In the genomic region with DNA sequence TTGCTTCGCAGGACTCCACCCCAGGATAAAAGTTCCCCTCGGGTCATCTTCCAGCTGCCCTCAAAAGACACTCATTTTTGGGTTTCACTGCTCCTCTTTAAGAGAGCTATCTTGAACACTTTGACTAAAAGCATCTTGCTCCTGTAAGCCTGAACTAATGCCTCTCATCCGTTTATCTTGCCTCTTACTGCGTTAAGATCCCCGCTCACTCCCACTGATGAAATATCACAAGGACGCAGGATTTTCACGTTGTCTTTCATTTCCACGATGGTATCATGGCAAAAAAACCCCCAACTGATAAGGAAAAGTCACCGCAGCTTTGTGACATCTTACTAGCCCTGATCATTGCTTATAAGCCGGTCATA, we compare ENCODE assay signal across 9 cellular contexts. TPM values are rescaled to one million over a fixed set of nuclear protein-coding genes. Genes with fewer than 3 reads are reported as not detected.
DNase-seq lines count a peak whose midpoint lies in the region; ATAC-seq, FAIRE-seq and TF ChIP-seq lines count a peak whose summit lies in the region.
"Had no signal": no experiment of that assay in that cellular context is flagged by ENCODE, and none has a peak within 500 bp of the region (broad histone marks: within the 10 kb centered on the region; RNA-seq: fewer than 3 reads in every experiment).

No MANE protein-coding gene starts in this region.

- no peaks in the 10 kb centered on the region for H3K4me1 ChIP-seq in cardiac muscle cell (ENCODE audit: low read depth)
- H3K4me1 ChIP-seq in K562 (replicated peaks in 1 of 2; ENCODE audit: control insufficient read depth in 2 of 2, insufficient read depth in 2 of 2, low read length in 2 of 2): peaks cover 7 to 12% of the 10 kb centered on the region in 2 experiments; a peak in 3 of 5 replicates
- no peaks in the 10 kb centered on the region for H3K4me1 ChIP-seq in mesenchymal stem cell (ENCODE audit: control insufficient read depth, insufficient read depth, low read depth, low read length)
- no peaks in the 10 kb centered on the region for H3K4me1 ChIP-seq in uterus

- no peak overlapping the region for H2BK15ac ChIP-seq in mesenchymal stem cell (ENCODE audit: low read depth, poor library complexity, severe bottlenecking)

- peak overlapping the region in 1 of 2 experiments; percentile 63 for H2BK12ac ChIP-seq in mesenchymal stem cell (ENCODE audit: low read length in 2 of 2)

- POLR2A ChIA-PET in K562 (lab: Yijun Ruan, JAX): interaction anchor here (1.5 kb wide), 1 partner anchor 15 kb away, joined by 4 read pairs; no protein-coding TSS in a partner anchor

- H3K79me1 ChIP-seq in mesenchymal stem cell (replicated peaks; ENCODE audit: low read length, poor library complexity, severe bottlenecking): no peaks in the 10 kb centered on the region

- no peaks in the 10 kb centered on the region for H3K9me1 ChIP-seq in K562 (ENCODE audit: control insufficient read depth, insufficient read depth, low read length)

- no peak overlapping the region for H2BK120ac ChIP-seq in mesenchymal stem cell (ENCODE audit: low read depth, low read length)

- H3K14ac ChIP-seq in mesenchymal stem cell (ENCODE audit: low read length in 2 of 2): peak overlapping the region in 1 of 2 experiments; percentile 89

- H3K4me2 ChIP-seq in K562 (ENCODE audit: insufficient read depth, low read length) (peak overlapping the region; percentile 85), mesenchymal stem cell (ENCODE audit: low read length, poor library complexity, severe bottlenecking) (peak overlapping the region; percentile 33)

- H4K8ac ChIP-seq in mesenchymal stem cell (ENCODE audit: low read length): peak overlapping the region; percentile 69

- TF ChIP-seq EP300 in K562 (IDR thresholded peaks at IDR 0.05; ENCODE audit: low read length): no peak; the same call in 1 of the 2 replicates

- in situ Hi-C loops in K562 (cut with MboI): no loop called here

- H3K4me3 ChIP-seq in cardiac muscle cell (peak overlapping the region; percentile 60), K562 (peak overlapping the region; percentile 95), mesenchymal stem cell (ENCODE audit: insufficient read depth in 1 of 2, low read depth in 1 of 2, low read length in 2 of 2) (peak overlapping the region; percentile 75), uterus (peak overlapping the region; percentile 66 to 71)

- peak overlapping the region; percentile 81 to 93 for H3K18ac ChIP-seq in mesenchymal stem cell (ENCODE audit: low read depth in 1 of 2, low read length in 2 of 2)

- H3K36me3 ChIP-seq in cardiac muscle cell (no peaks in the 10 kb centered on the region), K562 (ENCODE audit: control insufficient read depth, insufficient read depth, low read length) (peaks cover 9% of the 10 kb centered on the region), mesenchymal stem cell (ENCODE audit: control insufficient read depth in 1 of 2, insufficient read depth in 2 of 2, low read depth in 1 of 2, low read length in 2 of 2) (no peaks in the 10 kb centered on the region), uterus (no peaks in the 10 kb centered on the region)

- BruUV-seq in K562 (replicated peaks; lab: Mats Ljungman, UMichigan): no TSS peak

- 2% methylated on average over 9 of the region's 10 CpGs for WGBS in K562 (ENCODE audit: insufficient coverage, low coverage, missing lambda C conversion rate)
- 12% methylated on average over 10 of the region's 10 CpGs for WGBS in mesenchymal stem cell

- TF ChIP-seq CTCF in cardiac muscle cell (IDR thresholded peaks at IDR 0.05; ENCODE audit: low read depth, low read length): no peak
- no peak for TF ChIP-seq CTCF in K562 (IDR thresholded peaks at IDR 0.05 in 2 of 3, conservative IDR thresholded peaks at IDR 0.05 in 1 of 3; ENCODE audit: insufficient read depth in 2 of 3, low read depth in 1 of 3, low read length in 3 of 3)
- TF ChIP-seq CTCF in uterus (IDR thresholded peaks at IDR 0.05): no peak

- H3K27me3 ChIP-seq in cardiac muscle cell (no peaks in the 10 kb centered on the region), K562 (ENCODE audit: control insufficient read depth in 2 of 2, insufficient read depth in 2 of 2, low read length in 2 of 2) (no peaks in the 10 kb centered on the region), mesenchymal stem cell (ENCODE audit: control insufficient read depth in 1 of 2, insufficient read depth in 1 of 2, low read length in 2 of 2) (peaks cover 0 to 22% of the 10 kb centered on the region in 2 experiments), uterus (no peaks in the 10 kb centered on the region)

- CTCF ChIA-PET in K562 (lab: Yijun Ruan, JAX; ENCODE audit: low intra/inter-chr PET ratio): no interaction called here

- ATAC-seq in K562 (no peak), HG03520 (IDR thresholded peaks at IDR 0.05; ENCODE audit: unreplicated experiment) (no peak), GM19328 (IDR thresholded peaks at IDR 0.05; ENCODE audit: unreplicated experiment) (no peak)

- H3K9ac ChIP-seq in K562 (ENCODE audit: insufficient read depth in 1 of 2, low read depth in 2 of 2, low read length in 2 of 2) (peak overlapping the region; percentile 89 to 92), mesenchymal stem cell (ENCODE audit: low read length) (peak overlapping the region; percentile 88)

- TF ChIP-seq POLR2A in K562 (conservative IDR thresholded peaks at IDR 0.05) (no peak), uterus (IDR thresholded peaks at IDR 0.05) (no peak)

- H3K9me3 ChIP-seq in cardiac muscle cell (ENCODE audit: low read depth): no peaks in the 10 kb centered on the region
- H3K9me3 ChIP-seq in K562 (replicated peaks; ENCODE audit: control insufficient read depth, insufficient read depth, low read depth, low read length): no peaks in the 10 kb centered on the region
- no peaks in the 10 kb centered on the region for H3K9me3 ChIP-seq in mesenchymal stem cell (ENCODE audit: control insufficient read depth, low read length)
- H3K9me3 ChIP-seq in uterus: no peaks in the 10 kb centered on the region

- H2AK5ac ChIP-seq in mesenchymal stem cell (ENCODE audit: low read length, severe bottlenecking): no peak overlapping the region

- no peaks in the 10 kb centered on the region for H4K20me1 ChIP-seq in K562 (replicated peaks; ENCODE audit: control insufficient read depth, insufficient read depth, low read length)

- H2BK5ac ChIP-seq in mesenchymal stem cell (ENCODE audit: low read depth, low read length, poor library complexity, severe bottlenecking): no peak overlapping the region

- intact Hi-C loops in cardiac septum (cut with DNase I) (loop anchor here (5.0 kb wide), 1 partner anchor 124 kb away; no protein-coding TSS in a partner anchor), K562 (cut with micrococcal nuclease) (loop anchor here (5.0 kb wide), 1 partner anchor 109 kb away; no protein-coding TSS in a partner anchor), uterus (cut with DNase I; ENCODE audit: low total_unique reads) (no loop called here)

- no peak overlapping the region for H4K91ac ChIP-seq in mesenchymal stem cell (ENCODE audit: low read length)

- DNase-seq in cardiac muscle cell (ENCODE audit: low read depth in 1 of 2, low spot score in 1 of 2) (peak in 1 of 2 donors; percentile 32), cardiac septum (ENCODE audit: low spot score) (no peak), K562 (ENCODE audit: extremely low read depth in 1 of 4, low spot score in 3 of 4) (no peak), mesenchymal stem cell (peak; percentile 18), uterus (no peak)
- no peak for DNase-seq in activated CD4-positive, CD25-positive, alpha-beta regulatory T cell (lab: John Stamatoyannopoulos, UW)

- H3K4ac ChIP-seq in mesenchymal stem cell (ENCODE audit: low read depth in 1 of 2, low read length in 2 of 2): peak overlapping the region; percentile 86 to 97

- peak overlapping the region; percentile 3 for H3K27ac ChIP-seq in cardiac muscle cell
- peak overlapping the region; percentile 90 for H3K27ac ChIP-seq in K562 (ENCODE audit: extremely low read depth, low read depth, low read length)
- H3K27ac ChIP-seq in mesenchymal stem cell (ENCODE audit: low read length, poor library complexity, severe bottlenecking): peak overlapping the region; percentile 59
- H3K27ac ChIP-seq in uterus: peak overlapping the region; percentile 81 to 83

- no peak for TF ChIP-seq RAD21 in K562 (CRISPR knock-in tag; conservative IDR thresholded peaks at IDR 0.05 in 1 of 2, IDR thresholded peaks at IDR 0.05 in 1 of 2)

- no peak for FAIRE-seq in K562 (lab: Jason Lieb, UNC)
- FAIRE-seq: G401.6 had no signal

- peaks cover 43% of the 10 kb centered on the region for H3K79me2 ChIP-seq in K562 (ENCODE audit: control insufficient read depth, insufficient read depth, low read length)

- H3K23ac ChIP-seq in mesenchymal stem cell (ENCODE audit: low read length in 2 of 2): no peak overlapping the region

- H2AFZ ChIP-seq in K562 (ENCODE audit: low read depth, low read length): peak overlapping the region; percentile 95
- no peak overlapping the region for H2AFZ ChIP-seq in mesenchymal stem cell (ENCODE audit: low read depth, low read length)

RNA-seq across cellular contexts. Expression of a gene that starts 0.6 kb away (rescaled TPM):
- 32.7 and 53.4 TPM in 2 replicates for total RNA-seq in cardiac muscle cell
- 25.5 TPM in 2 replicates for polyA plus RNA-seq in cardiac muscle cell
- total RNA-seq in cardiac septum: 49.4 TPM
- total RNA-seq in K562 (2011; cell fraction: chromatin; rRNA removed; ENCODE audit: low replicate concordance): 30.6 and 90.7 TPM in 2 replicates
- total RNA-seq in K562 (2011; cell fraction: nucleolus; rRNA removed): 10.5 and 14.9 TPM in 2 replicates
- 29.3 and 45.3 TPM in 2 replicates for total RNA-seq in K562 (2011; cell fraction: nucleoplasm; rRNA removed)
- total RNA-seq in K562 (2014; rRNA removed): 20.1 and 21.5 TPM in 2 replicates
- 32.1 and 35.6 TPM in 2 replicates for total RNA-seq in K562 (2014; rRNA removed; fragmentation: Illumina TruSeq; extraction: Trizol)
- 25.0 and 25.5 TPM in 2 replicates for total RNA-seq in K562 (2015; rRNA removed; fragmentation: Illumina TruSeq; extraction: Trizol)
- 29.0 and 31.2 TPM in 2 replicates for total RNA-seq in K562 (2021)
- polyA plus RNA-seq in K562 (2011; rRNA removed): 22.2 and 35.1 TPM in 2 replicates
- 8.4 and 13.2 TPM in 2 replicates for polyA plus RNA-seq in K562 (2011; cell fraction: cytosol; rRNA removed)
- polyA plus RNA-seq in K562 (2011; cell fraction: nucleus; rRNA removed): 16.3 and 17.2 TPM in 2 replicates
- 15.3 and 26.5 TPM in 2 replicates for polyA plus RNA-seq in K562 (2012)
- 22.1 and 27.1 TPM in 2 replicates for polyA plus RNA-seq in K562 (2014; fragmentation: Illumina TruSeq; extraction: Trizol)
- polyA plus RNA-seq in K562 (2014; fragmentation: Nextera tagmentation; extraction: Ambion mirVana): 10 to 100 TPM in 1 of 2 experiments, 1 to 10 TPM in 1; 9.8 to 12.0 TPM
- polyA plus RNA-seq in K562 (2014; rRNA removed): 16.6 and 19.6 TPM in 2 replicates
- 56.4 and 81.0 TPM in 2 replicates for polyA minus RNA-seq in K562 (2011; rRNA and poly(A)+ RNA removed)
- polyA minus RNA-seq in K562 (2011; cell fraction: cytosol; rRNA and poly(A)+ RNA removed): 36.9 and 53.8 TPM in 2 replicates
- 21.0 and 30.0 TPM in 2 replicates for polyA minus RNA-seq in K562 (2011; cell fraction: nucleus; rRNA and poly(A)+ RNA removed)
- 93.9 TPM for polyA plus RNA-seq in mesenchymal stem cell (2013, experiment 1 of 2)
- 102 TPM for polyA plus RNA-seq in mesenchymal stem cell (2013, experiment 2 of 2)
- 10 to 100 TPM in 3 of 4 donors, 1 to 10 TPM in 1; 8.5 to 55.6 (median 42.8) TPM for total RNA-seq in uterus

Comparison
In these comparisons a context has a peak if more than half of its experiments do, and no peak if none do; other contexts are left out.
1. H3K27ac ChIP-seq: peak in every context shown above with its lines; median percentile 90 in K562; 82 in uterus; 59 in mesenchymal stem cell; 3 in cardiac muscle cell.